1 cellular context compared by ENCODE assay signal in genomic region chr16:30805370-30806169, GRCh38.
TF ChIP-seq lines count a peak whose summit lies in the region.

No MANE protein-coding gene starts in this region.

TF ChIP-seq in K562, 482 proteins besides CTCF, POLR2A, EP300 and RAD21 (continued from another document and continues in another):
- TF ChIP-seq ZMIZ1 (IDR thresholded peaks at IDR 0.05; ENCODE audit: low read depth in 2 of 2, low read length in 2 of 2) = 0 out of 4 replicates have a peak, but pooled peaks of 1 of the 2 experiments have one; percentile 31
- TF ChIP-seq ZNF408 (CRISPR knock-in tag; IDR thresholded peaks at IDR 0.05; ENCODE audit: low read depth) = no peak
- no peak for TF ChIP-seq TGIF2 (CRISPR knock-in tag; IDR thresholded peaks at IDR 0.05)
- no peak for TF ChIP-seq FOXK2 (conservative IDR thresholded peaks at IDR 0.05 in 1 of 2, IDR thresholded peaks at IDR 0.05 in 1 of 2; ENCODE audit: low read depth in 2 of 2)
- TF ChIP-seq BRD9 (IDR thresholded peaks at IDR 0.05; ENCODE audit: low read depth, partially characterized antibody) = peak; percentile 90
- no peak for TF ChIP-seq IRF9 (tag; IDR thresholded peaks at IDR 0.05)
- TF ChIP-seq E2F8 (IDR thresholded peaks at IDR 0.05; ENCODE audit: low read depth, partially characterized antibody) = peak; percentile 64
- TF ChIP-seq GMEB1 (CRISPR knock-in tag; IDR thresholded peaks at IDR 0.05) = no peak
- no peak; the same call in none of the 2 replicates for TF ChIP-seq POLR2H (tag; IDR thresholded peaks at IDR 0.05; ENCODE audit: low read depth)
- TF ChIP-seq RBBP5 (IDR thresholded peaks at IDR 0.05; ENCODE audit: borderline replicate concordance, insufficient read depth, low read length, poor library complexity, severe bottlenecking) = peak; percentile 83
- TF ChIP-seq ZNF696 (CRISPR knock-in tag; conservative IDR thresholded peaks at IDR 0.05) = no peak
- TF ChIP-seq ZNF507 (tag; conservative IDR thresholded peaks at IDR 0.05) = no peak
- peak; percentile 99 for TF ChIP-seq THAP12 (CRISPR knock-in tag; IDR thresholded peaks at IDR 0.05)
- TF ChIP-seq EP400 (IDR thresholded peaks at IDR 0.05) = peak; percentile 71
- TF ChIP-seq KDM1A (IDR thresholded peaks at IDR 0.05) = peak in 1 of 2 experiments; percentile 76; a peak in 3 of 4 replicates
- peak in 1 of 2 experiments; percentile 70; a peak in 1 of 3 replicates for TF ChIP-seq CBX3 (IDR thresholded peaks at IDR 0.05; ENCODE audit: borderline replicate concordance in 1 of 2, low read length in 2 of 2)
- TF ChIP-seq C11orf30 (IDR thresholded peaks at IDR 0.05; ENCODE audit: low read depth) = peak; percentile 78; the same call in 1 of the 2 replicates
- TF ChIP-seq NR1H2 (CRISPR knock-in tag; IDR thresholded peaks at IDR 0.05) = no peak
- TF ChIP-seq ZNF121 (CRISPR knock-in tag; conservative IDR thresholded peaks at IDR 0.05) = no peak
- no peak for TF ChIP-seq ZNF133 (CRISPR knock-in tag; IDR thresholded peaks at IDR 0.05)
- TF ChIP-seq CREB1 (IDR thresholded peaks at IDR 0.05) = no peak; the same call in 1 of the 2 replicates
- TF ChIP-seq CREB1 (CRISPR knock-in tag; IDR thresholded peaks at IDR 0.05) = peak; percentile 68; the same call in 1 of the 2 replicates
- TF ChIP-seq MNT (conservative IDR thresholded peaks at IDR 0.05) = peak; percentile 48 to 78; a peak in 3 of 4 replicates
- TF ChIP-seq FOXP1 (CRISPR knock-in tag; IDR thresholded peaks at IDR 0.05) = peak; percentile 85; the same call in 1 of the 2 replicates
- TF ChIP-seq ZNF175 (CRISPR knock-in tag; IDR thresholded peaks at IDR 0.05; ENCODE audit: low read depth) = no peak
- no peak for TF ChIP-seq ZNF134 (CRISPR knock-in tag; conservative IDR thresholded peaks at IDR 0.05)
- TF ChIP-seq PKNOX1 (IDR thresholded peaks at IDR 0.05) = no peak
- no peak for TF ChIP-seq TCF3 (CRISPR knock-in tag; IDR thresholded peaks at IDR 0.05)
- no peak for TF ChIP-seq NFXL1 (CRISPR knock-in tag; IDR thresholded peaks at IDR 0.05)
- no peak for TF ChIP-seq GTF2B (IDR thresholded peaks at IDR 0.05; ENCODE audit: extremely low read depth, insufficient read length)
- TF ChIP-seq ETV1 (tag; conservative IDR thresholded peaks at IDR 0.05; ENCODE audit: low read depth) = peak; percentile 98
- no peak for TF ChIP-seq CHD2 (IDR thresholded peaks at IDR 0.05; ENCODE audit: low read depth, low read length)
- TF ChIP-seq RBM34 (IDR thresholded peaks at IDR 0.05; ENCODE audit: borderline replicate concordance, insufficient read depth, low read length) = no peak
- TF ChIP-seq SMAD4 (CRISPR knock-in tag; conservative IDR thresholded peaks at IDR 0.05) = peak; percentile 73; the same call in 1 of the 2 replicates
- peak; percentile 36; the same call in 1 of the 2 replicates for TF ChIP-seq VEZF1 (CRISPR knock-in tag; IDR thresholded peaks at IDR 0.05)
- no peak for TF ChIP-seq TSC22D4 (tag; IDR thresholded peaks at IDR 0.05)
- TF ChIP-seq E2F1 (CRISPR knock-in tag; IDR thresholded peaks at IDR 0.05) = no peak
- no peak for TF ChIP-seq IRF1 (CRISPR knock-in tag; IDR thresholded peaks at IDR 0.05; ENCODE audit: borderline replicate concordance)
- no peak for TF ChIP-seq ZNF695 (CRISPR knock-in tag; IDR thresholded peaks at IDR 0.05)
- no peak for TF ChIP-seq ZNF146 (CRISPR knock-in tag; IDR thresholded peaks at IDR 0.05; ENCODE audit: unreplicated experiment)
- TF ChIP-seq ZNF124 (CRISPR knock-in tag; IDR thresholded peaks at IDR 0.05) = no peak
- no peak for TF ChIP-seq E2F4 (CRISPR knock-in tag; IDR thresholded peaks at IDR 0.05; ENCODE audit: low read depth)
- TF ChIP-seq SMARCE1 (IDR thresholded peaks at IDR 0.05) = no peak
